Comparison of ENCODE assay signal across 8 cellular contexts in the genomic region with DNA sequence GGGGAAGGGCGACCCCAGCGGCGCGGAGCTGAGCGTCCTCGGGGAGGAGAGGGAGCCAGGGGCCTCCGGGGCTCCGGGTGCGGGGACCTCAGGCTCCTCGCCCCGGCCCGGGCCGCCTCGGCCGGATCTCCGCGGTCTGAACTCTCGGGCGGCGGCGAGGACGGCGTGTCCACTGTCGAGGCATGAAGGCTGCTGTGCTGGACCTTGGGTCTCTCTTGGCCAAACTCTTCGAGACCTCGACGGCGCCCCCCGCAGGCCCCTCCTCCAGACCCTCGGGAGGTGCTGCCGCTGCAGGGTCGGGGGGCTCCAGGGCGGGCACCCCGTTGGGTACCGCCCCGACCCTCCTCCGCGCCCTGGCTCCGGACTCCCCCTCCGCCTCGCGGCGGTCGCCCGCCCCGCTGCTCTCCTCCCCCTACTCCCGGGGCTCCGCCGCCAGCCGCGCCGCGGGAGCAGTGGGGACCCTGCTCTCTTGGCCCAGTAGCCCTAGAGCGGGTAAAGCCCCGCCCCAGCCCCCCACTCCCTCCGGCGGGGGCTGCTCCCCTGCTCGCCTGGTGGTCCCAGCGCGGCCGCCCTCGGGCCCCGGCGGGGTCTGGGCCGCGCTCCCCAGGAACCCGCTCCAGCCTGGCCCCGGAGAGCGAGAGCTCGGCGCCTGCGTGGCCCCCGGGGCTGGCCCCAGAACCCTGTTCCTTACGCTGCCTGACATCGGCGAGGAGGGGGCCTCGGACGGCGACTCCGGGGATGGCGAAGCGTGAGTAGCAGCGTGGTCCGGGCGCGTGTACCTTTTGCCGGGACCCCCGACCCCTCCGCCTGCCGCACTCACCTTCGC. TPM values are rescaled to one million over a fixed set of nuclear protein-coding genes. Genes with fewer than 3 reads are reported as not detected.
DNase-seq lines count a peak whose midpoint lies in the region; ATAC-seq and TF ChIP-seq lines count a peak whose summit lies in the region.

No MANE protein-coding gene starts in this region.

- peak overlapping the region; percentile 40 for H3K9ac ChIP-seq in SU-DHL-6 (ENCODE audit: low read length)

- no peak for TF ChIP-seq CTCF in SU-DHL-6 (IDR thresholded peaks at IDR 0.05; ENCODE audit: insufficient read depth, low read length, poor library complexity, severe bottlenecking)
- TF ChIP-seq CTCF in fibroblast of the aortic adventitia (IDR thresholded peaks at IDR 0.05; ENCODE audit: insufficient read depth, low read length): no peak

- peak; percentile 27 for ATAC-seq in HG02623 (IDR thresholded peaks at IDR 0.05; ENCODE audit: unreplicated experiment)

- DNase-seq in NCI-H748 (lab: John Stamatoyannopoulos, UW; ENCODE audit: unreplicated experiment): peak; percentile 38
- DNase-seq in NCI-H748 treated with DMSO at 0.1 percent for 48 hours (lab: John Stamatoyannopoulos, UW): no peak
- no peak for DNase-seq in fibroblast of the aortic adventitia (ENCODE audit: low read depth)
- no peak for DNase-seq in hippocampal formation (lab: John Stamatoyannopoulos, UW)
- DNase-seq in CD1c-positive myeloid dendritic cell (ENCODE audit: extremely low spot score): no peak

- no peak overlapping the region for H3K27ac ChIP-seq in SU-DHL-6 (ENCODE audit: low read depth, low read length)

- no peak overlapping the region for H2AFZ ChIP-seq in SU-DHL-6 (ENCODE audit: low read depth, low read length, severe bottlenecking)
- peak overlapping the region; percentile 49 for H2AFZ ChIP-seq in neuron (ENCODE audit: low read depth, low read length)

- H3K9me3 ChIP-seq in SU-DHL-6 (ENCODE audit: insufficient read depth, low read length) (no peaks in the 10 kb centered on the region), neuron (ENCODE audit: low read length) (peaks cover 2% of the 10 kb centered on the region)

- H3K9me2 ChIP-seq in SU-DHL-6 (replicated peaks; ENCODE audit: insufficient read depth, low read length): no peaks in the 10 kb centered on the region

- H3K27me3 ChIP-seq in SU-DHL-6 (ENCODE audit: low read length) (no peaks in the 10 kb centered on the region), neuron (ENCODE audit: insufficient read depth, low read length) (peaks cover 41% of the 10 kb centered on the region)

- H3K4me3 ChIP-seq in SU-DHL-6 (ENCODE audit: insufficient read depth, low read length, poor library complexity, severe bottlenecking) (peak overlapping the region; percentile 48), fibroblast of the aortic adventitia (ENCODE audit: low read depth, low read length) (peak overlapping the region; percentile 28), neuron (ENCODE audit: low read length) (peak overlapping the region; percentile 21)

- no peaks in the 10 kb centered on the region for H3F3A ChIP-seq in SU-DHL-6 (ENCODE audit: insufficient read depth)

- H4K20me1 ChIP-seq in SU-DHL-6 (ENCODE audit: low read depth, low read length): no peaks in the 10 kb centered on the region

- peaks cover 24% of the 10 kb centered on the region for H3K4me1 ChIP-seq in neuron (ENCODE audit: insufficient read depth, low read length)

- peak overlapping the region; percentile 58 for H3K4me2 ChIP-seq in SU-DHL-6 (ENCODE audit: low read depth, low read length, poor library complexity, severe bottlenecking)

- H3K36me3 ChIP-seq in SU-DHL-6 (ENCODE audit: low read length): no peaks in the 10 kb centered on the region
- no peaks in the 10 kb centered on the region for H3K36me3 ChIP-seq in neuron (ENCODE audit: insufficient read depth, low read length)

- no peaks in the 10 kb centered on the region for H3K79me2 ChIP-seq in SU-DHL-6 (ENCODE audit: insufficient read depth, low read length)

RNA-seq across cellular contexts. Expression of a gene that starts 0.6 kb away (rescaled TPM):
- 10.8 and 15.6 TPM in 2 replicates for total RNA-seq in fibroblast of the aortic adventitia (ENCODE audit: low replicate concordance)

RNA-seq across cellular contexts. Expression of a gene that starts 36.2 kb away (rescaled TPM):
- total RNA-seq in fibroblast of the aortic adventitia (ENCODE audit: low replicate concordance): 3.3 and 11.6 TPM in 2 replicates
